Comparison of ENCODE assay signal across 20 cellular contexts in the genomic region with DNA sequence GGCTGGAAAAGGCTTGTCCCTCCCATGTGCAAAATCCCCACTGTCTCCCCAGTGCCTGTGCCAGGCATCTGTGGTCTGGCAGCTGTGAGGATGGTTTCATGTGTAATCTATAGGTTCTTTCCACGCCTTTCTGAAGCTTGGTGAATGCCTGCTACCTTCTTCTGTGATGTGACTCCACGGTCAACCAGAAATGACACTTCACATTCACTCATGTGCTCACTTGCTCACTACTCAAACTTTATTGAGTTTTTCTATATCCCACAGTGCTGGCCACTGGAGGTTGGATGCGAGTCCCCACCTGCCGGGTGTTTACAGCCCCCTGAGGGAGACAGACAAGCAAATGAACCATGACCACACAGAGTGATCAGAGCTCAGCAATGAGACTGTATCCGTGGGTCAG. TPM values are rescaled to one million over a fixed set of nuclear protein-coding genes. Genes with fewer than 3 reads are reported as not detected.
DNase-seq lines count a peak whose midpoint lies in the region; ATAC-seq, FAIRE-seq and TF ChIP-seq lines count a peak whose summit lies in the region.
"Had no signal": no experiment of that assay in that cellular context is flagged by ENCODE, and none has a peak within 500 bp of the region (broad histone marks: within the 10 kb centered on the region; RNA-seq: fewer than 3 reads in every experiment).

No MANE protein-coding gene starts in this region.

- no peaks in the 10 kb centered on the region for H3F3A ChIP-seq in MM.1S (ENCODE audit: insufficient read depth, low read length)

- no peak for TF ChIP-seq EP300 in GM12878 (IDR thresholded peaks at IDR 0.05; ENCODE audit: borderline replicate concordance in 1 of 2, control insufficient read depth in 1 of 2, low read depth in 2 of 2, low read length in 2 of 2)

- SMC1A ChIA-PET in GM12878 (lab: Charles Lee; ENCODE audit: uncharacterized antibody, unreplicated experiment): interaction anchor here (0.9 to 3.8 kb wide), 6 partner anchors 11 to 24 kb away, joined by 3 to 30 read pairs (median 4); no protein-coding TSS in a partner anchor

- RAD21 ChIA-PET in GM12878 (lab: Charles Lee; ENCODE audit: unreplicated experiment): interaction anchor here (0.6 to 5.8 kb wide), 5 partner anchors 15 to 34 kb away, joined by 3 to 51 read pairs (median 6); a partner anchor contains a TSS

- no peak for TF ChIP-seq POLR2A in GM12878 (IDR thresholded peaks at IDR 0.05; ENCODE audit: low read depth, low read length)

- H3K79me2 ChIP-seq in MM.1S (ENCODE audit: low read length): no peaks in the 10 kb centered on the region
- no peaks in the 10 kb centered on the region for H3K79me2 ChIP-seq in GM12878 (ENCODE audit: control insufficient read depth, insufficient read depth, low read length)

- no TSS peak for BruUV-seq in GM12878 (replicated peaks; lab: Mats Ljungman, UMichigan)

- intact Hi-C loops in GM12878 (cut with micrococcal nuclease; ENCODE audit: unreplicated experiment): no loop called here

- under 1% methylated on average over 5 of the region's 5 CpGs for WGBS in GM12878 (ENCODE audit: insufficient coverage, insufficient replicate concordance, low lambda C conversion rate, missing lambda C conversion rate)

- ATAC-seq in GM12878: peak; percentile 67
- no peak for ATAC-seq in HG03378 (IDR thresholded peaks at IDR 0.05; ENCODE audit: unreplicated experiment)
- ATAC-seq: PC-3, T-cell had no signal

- H2AFZ ChIP-seq in MM.1S (ENCODE audit: low read length): no peak overlapping the region
- H2AFZ ChIP-seq in GM12878 (ENCODE audit: control insufficient read depth, low read depth, low read length): no peak overlapping the region

- peaks cover 9% of the 10 kb centered on the region; the same call in 1 of the 2 replicates for H3K4me1 ChIP-seq in MM.1S (ENCODE audit: low read length)
- peaks cover 9% of the 10 kb centered on the region; the same call in 1 of the 2 replicates for H3K4me1 ChIP-seq in GM12878 (ENCODE audit: control insufficient read depth, insufficient read depth, low read length)

- TF ChIP-seq CTCF in GM12865 (IDR thresholded peaks at IDR 0.05; ENCODE audit: insufficient read depth, low read depth, low read length, missing control alignments): no peak
- TF ChIP-seq CTCF in MM.1S (IDR thresholded peaks at IDR 0.05; ENCODE audit: low read length): no peak
- TF ChIP-seq CTCF in GM12878 (IDR thresholded peaks at IDR 0.05 in 2 of 3, conservative IDR thresholded peaks at IDR 0.05 in 1 of 3; ENCODE audit: control insufficient read depth in 2 of 3, extremely low read depth in 1 of 3, insufficient read depth in 1 of 3, low read depth in 3 of 3, low read length in 3 of 3): no peak
- no peak for TF ChIP-seq CTCF in brain microvascular endothelial cell (IDR thresholded peaks at IDR 0.05; ENCODE audit: low read depth, low read length, missing control alignments)

- H4K20me1 ChIP-seq in MM.1S (ENCODE audit: insufficient read depth, low read length) (no peaks in the 10 kb centered on the region), GM12878 (ENCODE audit: control insufficient read depth, insufficient read depth) (no peaks in the 10 kb centered on the region; the same call in 1 of the 2 replicates)

- no peak overlapping the region for H3K4me3 ChIP-seq in GM12865 (ENCODE audit: low read depth, low read length)
- H3K4me3 ChIP-seq in MM.1S (ENCODE audit: low read length): no peak overlapping the region
- no peak overlapping the region for H3K4me3 ChIP-seq in GM12878
- no peak overlapping the region for H3K4me3 ChIP-seq in brain microvascular endothelial cell (ENCODE audit: low read depth, low read length)
- H3K4me3 ChIP-seq: SK-N-MC had no signal

- H3K4me2 ChIP-seq in MM.1S (ENCODE audit: low read depth, low read length) (no peak overlapping the region), GM12878 (ENCODE audit: control insufficient read depth, insufficient read depth) (no peak overlapping the region)

- no peaks in the 10 kb centered on the region for H3K36me3 ChIP-seq in MM.1S (replicated peaks; ENCODE audit: insufficient read depth, low read length)
- no peaks in the 10 kb centered on the region for H3K36me3 ChIP-seq in GM12878 (ENCODE audit: control insufficient read depth in 2 of 2, insufficient read depth in 2 of 2, low read length in 1 of 2)
- no peaks in the 10 kb centered on the region for H3K36me3 ChIP-seq in brain microvascular endothelial cell (replicated peaks)

- CTCF ChIA-PET in GM12878 (lab: Yijun Ruan, JAX): interaction anchor here (1.0 kb wide), 2 partner anchors 9 to 15 kb away, joined by 3 read pairs; no protein-coding TSS in a partner anchor

- peak in 2 of 3 experiments; percentile 24 to 74 for DNase-seq in NCI-H1417 (lab: John Stamatoyannopoulos, UW)
- no peak for DNase-seq in NCI-H1417 treated with DMSO at 0.1 percent for 48 hours (lab: John Stamatoyannopoulos, UW)
- peak; percentile 62 for DNase-seq in GM12865 (ENCODE audit: low read depth)
- peak; percentile 30 for DNase-seq in MM.1S
- no peak for DNase-seq in GM12878 (ENCODE audit: low read depth, low spot score)
- DNase-seq in NCI-H1436 treated with DMSO at 0.1 percent for 48 hours (lab: John Stamatoyannopoulos, UW): no peak
- no peak for DNase-seq in brain microvascular endothelial cell
- DNase-seq: 8988T, COR-L47, DMS53, H7, IMR-90, NCI-H1048, NCI-H2029, PC-3, T-cell had no signal

- H3K9me3 ChIP-seq in MM.1S (replicated peaks; ENCODE audit: insufficient read depth, low read length) (no peaks in the 10 kb centered on the region), GM12878 (replicated peaks; ENCODE audit: control insufficient read depth, insufficient read depth, low read length) (no peaks in the 10 kb centered on the region; the same call in 2 of the 3 replicates)

- POLR2A ChIA-PET in GM12878 (lab: Charles Lee): interaction anchor here (0.8 to 1.9 kb wide), 2 partner anchors 15 to 18 kb away, joined by 3 to 14 read pairs; no protein-coding TSS in a partner anchor

- no peak overlapping the region for H3K27ac ChIP-seq in MM.1S (ENCODE audit: low read length)
- no peak overlapping the region for H3K27ac ChIP-seq in GM12878 (ENCODE audit: control insufficient read depth, insufficient read depth)
- H3K27ac ChIP-seq in brain microvascular endothelial cell: no peak overlapping the region
- H3K27ac ChIP-seq: C4-2B, SK-N-MC had no signal

- FAIRE-seq in GM12878 (lab: Jason Lieb, UNC): no peak
- FAIRE-seq: GM12892 had no signal

- no peaks in the 10 kb centered on the region for H3K27me3 ChIP-seq in MM.1S (replicated peaks; ENCODE audit: insufficient read depth, low read length)
- no peaks in the 10 kb centered on the region; a peak in 1 of 4 replicates for H3K27me3 ChIP-seq in GM12878 (replicated peaks in 1 of 2; ENCODE audit: control insufficient read depth in 2 of 2, insufficient read depth in 2 of 2, low read length in 1 of 2)
- peaks cover 13% of the 10 kb centered on the region for H3K27me3 ChIP-seq in brain microvascular endothelial cell (replicated peaks)

- in situ Hi-C loops in GM12878 (cut with MboI): no loop called here
- in situ Hi-C loops in brain microvascular endothelial cell (cut with HindIII; ENCODE audit: low pct_ligation_motif_present, low sequenced_read_pairs): no loop called here

- H3K9ac ChIP-seq in MM.1S (ENCODE audit: low read length) (no peak overlapping the region), GM12878 (ENCODE audit: control insufficient read depth, insufficient read depth, low read length) (no peak overlapping the region)

- H3K9me2 ChIP-seq in MM.1S (replicated peaks; ENCODE audit: insufficient read depth, low read length): no peaks in the 10 kb centered on the region

- TF ChIP-seq RAD21 in GM12878 (IDR thresholded peaks at IDR 0.05; ENCODE audit: insufficient read depth, low read depth, low read length): no peak

TF ChIP-seq in GM12878, 131 proteins besides CTCF, POLR2A, EP300 and RAD21 (continues in another document):
- TF ChIP-seq ZNF622 (IDR thresholded peaks at IDR 0.05) (no peak), SPI1 (IDR thresholded peaks at IDR 0.05; ENCODE audit: borderline replicate concordance, insufficient read depth, low read depth, low read length) (no peak), EED (IDR thresholded peaks at IDR 0.05; ENCODE audit: low read depth) (0 out of 2 replicates have a peak, but pooled peaks have one; percentile 34), ETV6 (conservative IDR thresholded peaks at IDR 0.05 in 1 of 2, IDR thresholded peaks at IDR 0.05 in 1 of 2; ENCODE audit: borderline replicate concordance in 1 of 2, low read depth in 1 of 2) (no peak), IKZF1 (conservative IDR thresholded peaks at IDR 0.05) (peak; percentile 59), KLF5 (IDR thresholded peaks at IDR 0.05; ENCODE audit: partially characterized antibody) (no peak), EGR1 (IDR thresholded peaks at IDR 0.05; ENCODE audit: borderline replicate concordance in 1 of 2, low read depth in 2 of 2, low read length in 2 of 2) (no peak), MTA2 (IDR thresholded peaks at IDR 0.05; ENCODE audit: low read depth) (no peak), IKZF2 (IDR thresholded peaks at IDR 0.05) (peak; percentile 21 to 49; a peak in 1 of 4 replicates), EZH2 (IDR thresholded peaks at IDR 0.05; ENCODE audit: borderline replicate concordance, control insufficient read depth, low read depth, low read length) (no peak), MYC (IDR thresholded peaks at IDR 0.05; ENCODE audit: insufficient read depth, insufficient read length, insufficient replicate concordance, low read length, severe bottlenecking) (no peak)

RNA-seq across cellular contexts. Expression of a gene that starts 27.9 kb away (rescaled TPM):
- total RNA-seq in GM12878 (2013; cell fraction: nucleolus; rRNA removed): 56.1 and 56.3 TPM in 2 replicates
- total RNA-seq in GM12878 (2014; rRNA removed) (20.3 and 21.9 TPM in 2 replicates), GM12878 (2014; rRNA removed; fragmentation: Illumina TruSeq; extraction: Trizol) (8.7 and 9.2 TPM in 2 replicates), GM12878 (2021) (56.3 and 65.5 TPM in 2 replicates)
- polyA plus RNA-seq in GM12878 (2011; ENCODE audit: low read depth): 34.4 TPM
- polyA plus RNA-seq in GM12878 (2011; rRNA removed) (5.3 and 8.7 TPM in 2 replicates), GM12878 (2014; fragmentation: Illumina TruSeq; extraction: Trizol) (4.6 and 9.7 TPM in 2 replicates), GM12878 (2014; fragmentation: Nextera tagmentation; extraction: Ambion mirVana) (1 to 10 TPM; 1.2 to 2.2 TPM), GM12878 (2014; rRNA removed) (23.6 and 28.3 TPM in 2 replicates), GM12878 (2016; fragmentation: Nextera tagmentation; extraction: Ambion mirVana) (10 to 100 TPM in 1 of 2 experiments, 1 to 10 TPM in 1; 9.6 to 10.0 TPM)
- polyA plus RNA-seq in GM12878 (2011; cell fraction: cytosol; rRNA removed): 12.5 and 15.1 TPM in 2 replicates
- polyA plus RNA-seq in GM12878 (2011; cell fraction: nucleus; rRNA removed): 58.8 and 68.9 TPM in 2 replicates
- 27.1 and 45.9 TPM in 2 replicates for polyA plus RNA-seq in GM12878 (2012)
- polyA minus RNA-seq in GM12878 (2011; rRNA and poly(A)+ RNA removed): 35.7 and 39.9 TPM in 2 replicates
- 14.1 and 25.1 TPM in 2 replicates for polyA minus RNA-seq in GM12878 (2011; cell fraction: cytosol; rRNA and poly(A)+ RNA removed)
- 34.3 and 66.5 TPM in 2 replicates for polyA minus RNA-seq in GM12878 (2011; cell fraction: nucleus; rRNA and poly(A)+ RNA removed)

Comparison
In these comparisons a context has a peak if more than half of its experiments do, and no peak if none do; other contexts are left out.
1. DNase-seq: peak in NCI-H1417 (2 of 3), GM12865 (single experiment) and MM.1S (single experiment); none in NCI-H1417 treated with DMSO at 0.1 percent for 48 hours (single experiment), GM12878 (single experiment), NCI-H1436 treated with DMSO at 0.1 percent for 48 hours (single experiment) and brain microvascular endothelial cell (single experiment).